Comparison of ENCODE assay signal across 8 cellular contexts in the genomic region with DNA sequence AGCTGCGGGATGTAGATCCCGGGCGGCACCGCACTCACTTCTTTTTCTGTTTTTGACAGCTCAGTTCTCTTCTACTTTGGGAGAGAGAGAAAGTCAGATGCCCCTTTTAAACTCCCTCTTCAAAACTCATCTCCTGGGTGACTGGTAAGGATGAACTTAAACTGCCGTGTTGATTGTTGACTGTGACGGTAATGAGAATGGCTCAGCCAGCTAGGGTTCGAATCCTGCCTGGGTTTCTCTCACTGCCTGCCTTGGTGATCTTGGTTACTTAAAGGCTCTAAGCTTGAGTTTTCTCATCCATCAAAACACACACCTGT. TPM values are rescaled to one million over a fixed set of nuclear protein-coding genes. Genes with fewer than 3 reads are reported as not detected.
A peak's percentile ranks its signal among the peaks of the same experiment; 100 is the strongest.
DNase-seq lines count a peak whose midpoint lies in the region; ATAC-seq, FAIRE-seq and TF ChIP-seq lines count a peak whose summit lies in the region.

No MANE protein-coding gene starts in this region.

- intact Hi-C loops in kidney (cut with DNase I): no loop called here

- no peak for TF ChIP-seq CTCF in kidney (IDR thresholded peaks at IDR 0.05; ENCODE audit: borderline replicate concordance, extremely low read depth, insufficient read depth)

- DNase-seq in kidney (no peak), CD1c-positive myeloid dendritic cell (ENCODE audit: extremely low spot score) (no peak)
- no peak for DNase-seq in activated CD8-positive, alpha-beta memory T cell treated with anti-CD3 and anti-CD28 coated beads, Interleukin-2, amount 50 U/mL, for 4 hours

- H3K4me3 ChIP-seq in kidney (ENCODE audit: low read length in 2 of 2) (peak overlapping the region; percentile 90 to 98), subcutaneous abdominal adipose tissue (ENCODE audit: low read depth in 1 of 5, low read length in 5 of 5) (peak overlapping the region; percentile 68 to 92 (median 79))

- H3K36me3 ChIP-seq in kidney (ENCODE audit: control insufficient read depth in 1 of 2, insufficient read depth in 2 of 2, low read length in 2 of 2) (no peaks in the 10 kb centered on the region), subcutaneous abdominal adipose tissue (ENCODE audit: control insufficient read depth in 5 of 5, insufficient read depth in 5 of 5, low read length in 5 of 5) (no peaks in the 10 kb centered on the region)

- H3K9ac ChIP-seq in kidney (ENCODE audit: low read length in 2 of 2) (peak overlapping the region; percentile 56 to 93), subcutaneous abdominal adipose tissue (ENCODE audit: low read length in 5 of 5) (peak overlapping the region; percentile 88 to 96 (median 91))

- no peak for FAIRE-seq in kidney (lab: Jason Lieb, UNC)

- no peaks in the 10 kb centered on the region for H3K27me3 ChIP-seq in subcutaneous abdominal adipose tissue (ENCODE audit: control insufficient read depth in 5 of 5, insufficient read depth in 4 of 5, low read length in 5 of 5)

- peak overlapping the region; percentile 79 for H3K27ac ChIP-seq in adipose tissue (ENCODE audit: low read depth, low read length)
- peak overlapping the region; percentile 88 to 94 for H3K27ac ChIP-seq in kidney (ENCODE audit: low read depth in 2 of 2, low read length in 2 of 2)
- H3K27ac ChIP-seq in subcutaneous abdominal adipose tissue (ENCODE audit: low read depth, low read length): peak overlapping the region; percentile 91

- H3K4me1 ChIP-seq in kidney (ENCODE audit: control insufficient read depth in 1 of 2, insufficient read depth in 1 of 2, low read depth in 1 of 2, low read length in 2 of 2) (peaks cover 0 to 14% of the 10 kb centered on the region in 2 donors), subcutaneous abdominal adipose tissue (ENCODE audit: control insufficient read depth in 5 of 5, insufficient read depth in 5 of 5, low read length in 5 of 5) (peaks cover 1 to 33% (median 26%) of the 10 kb centered on the region in 5 donors)

- 1 to 2% (median 1%) methylated on average over 7 of the region's 7 CpGs for WGBS in adipose tissue, 3 donors

- H3K9me3 ChIP-seq in kidney (ENCODE audit: control insufficient read depth in 1 of 2, low read length in 2 of 2): no peaks in the 10 kb centered on the region
- H3K9me3 ChIP-seq in subcutaneous abdominal adipose tissue (ENCODE audit: control insufficient read depth in 5 of 5, low read length in 5 of 5): no peaks in the 10 kb centered on the region

- peak; percentile 4 for ATAC-seq in GM18861 (IDR thresholded peaks at IDR 0.05; ENCODE audit: unreplicated experiment)
- ATAC-seq in HG03135 (IDR thresholded peaks at IDR 0.05; ENCODE audit: unreplicated experiment): peak; percentile 4
- no peak for ATAC-seq in GM18502 (IDR thresholded peaks at IDR 0.05; ENCODE audit: poor library complexity, unreplicated experiment)

RNA-seq across cellular contexts. Expression of a gene that starts 0.7 kb away (rescaled TPM):
- polyA plus RNA-seq in adipose tissue (1 to 10 TPM; 4.3 to 5.4 (median 4.7) TPM), kidney (ENCODE audit: insufficient read depth, low read depth, low replicate concordance) (5.2 TPM)
- total RNA-seq in kidney: 8.9 TPM
